ENCODE assay signal across 8 cellular contexts in genomic region chr17:61862975-61863800, GRCh38. TPM values are rescaled to one million over a fixed set of nuclear protein-coding genes. Genes with fewer than 3 reads are reported as not detected.
A peak's percentile ranks its signal among the peaks of the same experiment; 100 is the strongest.
DNase-seq lines count a peak whose midpoint lies in the region; ATAC-seq lines count a peak whose summit lies in the region.

Gene BRIP1, minus strand, starts transcription at chr17:61863528. Its CDS starts 1,989 bp downstream, at chr17:61861539.

- intact Hi-C loops in aorta (cut with DNase I), result no loop called here

- ATAC-seq in GM18502 (IDR thresholded peaks at IDR 0.05; ENCODE audit: poor library complexity, unreplicated experiment) (peak; percentile 93), HG02970 (IDR thresholded peaks at IDR 0.05; ENCODE audit: low FRiP score, unreplicated experiment) (peak; percentile 94), aorta (ENCODE audit: low FRiP score) (peak; percentile 98)

- peak within 1 kb of the TSS; percentile 30 for H3K27ac ChIP-seq in rectal smooth muscle tissue (ENCODE audit: low read depth, low read length)
- H3K27ac ChIP-seq in aorta (ENCODE audit: low read depth in 1 of 2, low read length in 2 of 2), result peak within 1 kb of the TSS; percentile 52 to 77

- peak; percentile 74 for DNase-seq in NCI-H187 treated with DMSO at 0.1 percent for 48 hours (lab: John Stamatoyannopoulos, UW)
- peak; percentile 76 to 97 (median 84) for DNase-seq in T-helper 2 cell
- DNase-seq in anterior cingulate cortex (lab: John Stamatoyannopoulos, UW), result peak; percentile 23 to 89 (median 74)
- peak; percentile 95 for DNase-seq in hepatic stellate cell (ENCODE audit: low spot score)
- DNase-seq in aorta, result peak; percentile 95

- H3K4me1 ChIP-seq in rectal smooth muscle tissue (ENCODE audit: control insufficient read depth, insufficient read depth, low read length) (no peaks in the 10 kb centered on the region), aorta (ENCODE audit: control insufficient read depth in 1 of 2, insufficient read depth in 2 of 2, low read length in 2 of 2) (no peaks in the 10 kb centered on the region)

- H3K4me3 ChIP-seq in rectal smooth muscle tissue (ENCODE audit: low read length) (peak within 1 kb of the TSS; percentile 72), aorta (ENCODE audit: low read length in 2 of 2) (peak within 1 kb of the TSS; percentile 66 to 89)

- H3K9me3 ChIP-seq in aorta (ENCODE audit: control insufficient read depth, low read length), result no peaks in the 10 kb centered on the region

- H3K36me3 ChIP-seq in rectal smooth muscle tissue (ENCODE audit: control insufficient read depth, insufficient read depth, low read length) (peaks cover 3% of the 10 kb centered on the region), aorta (ENCODE audit: control insufficient read depth in 1 of 2, insufficient read depth in 2 of 2, low read length in 1 of 2) (no peaks in the 10 kb centered on the region)

- peak within 1 kb of the TSS; percentile 25 for H3K9ac ChIP-seq in rectal smooth muscle tissue (ENCODE audit: low read length)

- H3K27me3 ChIP-seq in rectal smooth muscle tissue (ENCODE audit: control insufficient read depth, insufficient read depth, low read length), result no peaks in the 10 kb centered on the region
- no peaks in the 10 kb centered on the region for H3K27me3 ChIP-seq in aorta (ENCODE audit: control insufficient read depth in 1 of 2, insufficient read depth in 2 of 2, low read length in 1 of 2)

- 0% methylated on average over 43 of the region's 43 CpGs for whole genome bisulfite sequencing in aorta, 2 donors

RNA-seq across cellular contexts. Expression of gene BRIP1, which starts in this region (rescaled TPM):
- total RNA-seq in aorta, result 1 to 10 TPM in 1 of 2 donors, under 1 TPM in 1; 0.75 to 1.4 TPM
- under 1 TPM; 0.13 TPM for polyA plus RNA-seq in aorta

Comparison
In these comparisons a context has a peak if more than half of its experiments do, and no peak if none do; other contexts are left out.
1. Peak in every context shown above with its lines: DNase-seq, ATAC-seq, H3K4me3 ChIP-seq and H3K27ac ChIP-seq.